ENCODE assay signal across 9 cellular contexts in the genomic region with DNA sequence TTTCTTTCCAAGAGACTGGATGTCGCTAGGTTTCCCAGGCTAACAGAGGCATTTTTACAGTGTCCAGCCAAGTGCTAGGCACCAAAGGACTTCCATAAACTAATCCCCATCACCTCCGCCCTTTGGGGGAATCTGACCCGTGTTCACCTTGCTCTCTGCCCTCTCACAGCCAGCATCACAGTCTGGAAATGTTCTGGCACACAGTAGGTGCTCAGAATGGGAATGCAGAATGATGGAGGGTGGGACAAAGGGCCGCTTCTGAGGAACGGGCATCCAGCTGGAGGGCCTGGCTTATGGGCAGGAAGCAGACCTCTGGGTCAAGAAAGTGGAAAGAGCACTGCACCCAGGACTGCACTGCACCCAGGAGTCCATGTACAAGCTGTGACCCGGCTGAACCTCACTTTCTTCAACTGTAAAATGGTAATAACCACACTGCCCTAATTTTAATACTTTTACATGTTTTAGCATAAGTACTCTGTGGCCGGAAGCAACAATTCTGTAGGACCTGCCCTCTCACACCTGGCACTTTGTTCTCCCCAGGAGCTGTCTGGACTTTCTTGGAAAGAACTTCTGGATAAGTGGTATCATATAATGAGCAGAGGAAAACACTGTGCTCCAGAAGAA. TPM values are rescaled to one million over a fixed set of nuclear protein-coding genes. Genes with fewer than 3 reads are reported as not detected.
DNase-seq lines count a peak whose midpoint lies in the region; ATAC-seq and TF ChIP-seq lines count a peak whose summit lies in the region.
"Had no signal": no experiment of that assay in that cellular context is flagged by ENCODE, and none has a peak within 500 bp of the region (broad histone marks: within the 10 kb centered on the region; RNA-seq: fewer than 3 reads in every experiment).

No MANE protein-coding gene starts in this region.

- TF ChIP-seq CTCF in 22Rv1 (IDR thresholded peaks at IDR 0.05) (no peak), HFF-Myc (IDR thresholded peaks at IDR 0.05; ENCODE audit: low read depth, low read length, missing control alignments) (no peak), brain (conservative IDR thresholded peaks at IDR 0.05) (no peak), mesothelial cell of epicardium (IDR thresholded peaks at IDR 0.05; ENCODE audit: unreplicated experiment) (no peak)

- peak overlapping the region in 4 of 5 experiments; percentile 12 to 84 (median 74) for H3K27ac Mint-ChIP-seq in brain
- peak overlapping the region; percentile 73 for H3K27ac Mint-ChIP-seq in mesothelial cell of epicardium

- H3K36me3 Mint-ChIP-seq in brain (peaks cover under 1% of the 10 kb centered on the region), mesothelial cell of epicardium (no peaks in the 10 kb centered on the region)

- H3K27ac ChIP-seq in 22Rv1 = peak overlapping the region; percentile 95

- peaks cover 6% of the 10 kb centered on the region for H3K27me3 Mint-ChIP-seq in brain
- H3K27me3 Mint-ChIP-seq in mesothelial cell of epicardium (ENCODE audit: low read depth) = peaks cover 5% of the 10 kb centered on the region

- ATAC-seq in HG03095 (IDR thresholded peaks at IDR 0.05; ENCODE audit: unreplicated experiment) = no peak
- no peak for ATAC-seq in HG03175 (IDR thresholded peaks at IDR 0.05; ENCODE audit: unreplicated experiment)

- H3K4me1 Mint-ChIP-seq in brain (peaks cover 42% of the 10 kb centered on the region), mesothelial cell of epicardium (peaks cover 19% of the 10 kb centered on the region)

- DNase-seq in HFF-Myc (ENCODE audit: extremely low read depth, low read depth) = no peak
- DNase-seq in mesothelial cell of epicardium (ENCODE audit: low spot score in 2 of 2, unreplicated experiment in 2 of 2) = no peak
- DNase-seq in LoVo (ENCODE audit: low spot score) = no peak
- no peak for DNase-seq in T-helper 9 cell
- DNase-seq: cerebellar nuclear complex had no signal

- H3K4me3 Mint-ChIP-seq in brain (peak overlapping the region; percentile 70 to 80 (median 78)), mesothelial cell of epicardium (peak overlapping the region; percentile 65)

- H3K9me3 Mint-ChIP-seq in brain (no peaks in the 10 kb centered on the region), mesothelial cell of epicardium (no peaks in the 10 kb centered on the region)

- H3K4me3 ChIP-seq in HFF-Myc (replicated peaks; ENCODE audit: low read depth, low read length) = peak overlapping the region; percentile 51

RNA-seq across cellular contexts. Expression of gene NMB, which starts 0.9 kb away (rescaled TPM):
- 10.5 TPM for polyA plus RNA-seq in brain (ENCODE audit: insufficient read depth, low read depth, low replicate concordance)
- total RNA-seq in mesothelial cell of epicardium = 6.4 to 7.6 TPM (median 6.7 TPM) in 3 replicates

RNA-seq across cellular contexts. Expression of gene WDR73, which starts 4.8 kb away (rescaled TPM):
- 11.8 TPM for polyA plus RNA-seq in brain (ENCODE audit: insufficient read depth, low read depth, low replicate concordance)
- total RNA-seq in mesothelial cell of epicardium = 47.5 to 49.3 TPM (median 49.3 TPM) in 3 replicates

RNA-seq across cellular contexts. Expression of gene SEC11A, which starts 57.0 kb away (rescaled TPM):
- 143 TPM for polyA plus RNA-seq in brain (ENCODE audit: insufficient read depth, low read depth, low replicate concordance)
- 120 to 126 TPM (median 121 TPM) in 3 replicates for total RNA-seq in mesothelial cell of epicardium

RNA-seq across cellular contexts. Expression of gene ZSCAN2, which starts 58.1 kb away (rescaled TPM):
- 10.7 TPM for polyA plus RNA-seq in brain (ENCODE audit: insufficient read depth, low read depth, low replicate concordance)
- total RNA-seq in mesothelial cell of epicardium = 41.7 to 45.6 TPM (median 45.1 TPM) in 3 replicates
